In the genomic region with DNA sequence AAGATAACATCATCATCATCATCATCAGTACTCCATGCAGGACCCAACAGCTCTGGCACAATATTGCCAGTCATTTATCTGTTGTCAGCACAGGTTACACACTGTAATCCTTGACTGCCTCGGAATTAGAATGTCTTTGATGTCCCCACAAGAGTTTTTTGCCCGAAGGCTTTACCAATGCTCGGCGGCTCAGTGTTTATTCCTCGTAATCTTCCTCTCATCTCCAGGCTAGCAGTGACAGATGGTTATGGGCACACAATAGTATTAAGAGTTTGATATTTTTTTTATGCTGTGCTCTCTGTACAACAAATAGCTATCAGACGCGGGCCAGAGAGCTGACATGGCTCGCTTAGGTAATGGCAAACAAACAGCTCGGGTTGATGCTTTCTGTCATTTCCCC, we compare ENCODE assay signal across 24 cellular contexts.
DNase-seq lines count a peak whose midpoint lies in the region; ATAC-seq and TF ChIP-seq lines count a peak whose summit lies in the region.
"Had no signal": no experiment of that assay in that cellular context is flagged by ENCODE, and none has a peak within 500 bp of the region (broad histone marks: within the 10 kb centered on the region; RNA-seq: fewer than 3 reads in every experiment).

No MANE protein-coding gene starts in this region.

- no peaks in the 10 kb centered on the region for H3K36me3 ChIP-seq in left ventricle myocardium inferior
- H3K36me3 ChIP-seq: BLaER1 had no signal

- H3K27ac ChIP-seq in foreskin keratinocyte (no peak overlapping the region), left ventricle myocardium inferior (replicated peaks) (no peak overlapping the region)
- H3K27ac ChIP-seq: BLaER1, HL-60 had no signal

- H3K4me3 ChIP-seq in left ventricle myocardium inferior, result no peak overlapping the region
- H3K4me3 ChIP-seq: BLaER1 had no signal

- H3K27me3 ChIP-seq in foreskin keratinocyte (no peaks in the 10 kb centered on the region), left ventricle myocardium inferior (ENCODE audit: low read depth) (no peaks in the 10 kb centered on the region)
- H3K27me3 ChIP-seq: BLaER1 had no signal

- ATAC-seq in foreskin keratinocyte (peak; percentile 54), HG03135 (IDR thresholded peaks at IDR 0.05; ENCODE audit: unreplicated experiment) (no peak)
- ATAC-seq: activated T-cell treated with anti-CD3 and anti-CD28 coated beads, Interleukin-2, amount 50 U/mL, for 4 hours; natural killer cell; right cardiac atrium; stimulated activated naive CD8-positive, alpha-beta T cell treated with anti-CD3 and anti-CD28 coated beads, Interleukin-15, Interleukin-2, amounts not matched to agents 100 U/mL and 50 U/mL, for 24 hours had no signal

- H3K4me1 ChIP-seq in foreskin keratinocyte (no peaks in the 10 kb centered on the region), left ventricle myocardium inferior (no peaks in the 10 kb centered on the region)
- H3K4me1 ChIP-seq: BLaER1 had no signal

- no peaks in the 10 kb centered on the region for H3K9me3 ChIP-seq in left ventricle myocardium inferior (replicated peaks)
- H3K9me3 ChIP-seq: BLaER1 had no signal

- TF ChIP-seq CTCF in foreskin keratinocyte (conservative IDR thresholded peaks at IDR 0.05), result no peak
- no peak for TF ChIP-seq CTCF in left ventricle myocardium inferior (IDR thresholded peaks at IDR 0.05; ENCODE audit: borderline replicate concordance)

- intact Hi-C loops in left ventricle myocardium inferior (cut with micrococcal nuclease), result no loop called here

- DNase-seq in COLO668 (lab: John Stamatoyannopoulos, UW; ENCODE audit: unreplicated experiment), result peak; percentile 5
- DNase-seq in NCI-H1048 (lab: John Stamatoyannopoulos, UW), result peak; percentile 38
- peak; percentile 9 for DNase-seq in RPMI7951 (ENCODE audit: low read depth)
- DNase-seq in foreskin keratinocyte, result no peak
- no peak for DNase-seq in NCI-H187 (lab: John Stamatoyannopoulos, UW)
- DNase-seq in activated gamma-delta T cell treated with Interleukin-2 at 50 U/mL for 16 hours, result no peak
- no peak for DNase-seq in left ventricle myocardium inferior
- DNase-seq: activated CD4-positive, alpha-beta T cell treated with anti-CD3 and anti-CD28 coated beads for 1 hour; activated naive CD4-positive, alpha-beta T cell treated with Interleukin-2 at 50 U/mL for 16 hours; activated T-cell treated with anti-CD3 and anti-CD28 coated beads, Interleukin-2, amount 50 U/mL, for 4 hours; COR-L47; effector CD8-positive, alpha-beta T cell; foreskin melanocyte; H7; natural killer cell; NCI-H1092; NCI-H2107; NCI-H748 treated with DMSO at 0.1 percent for 48 hours; right cardiac atrium; stimulated activated naive CD8-positive, alpha-beta T cell treated with anti-CD3 and anti-CD28 coated beads, Interleukin-15, Interleukin-2, amounts not matched to agents 100 U/mL and 50 U/mL, for 24 hours; SW 1271 had no signal

Comparison
In these comparisons a context has a peak if more than half of its experiments do, and no peak if none do; other contexts are left out.
1. DNase-seq: peak in COLO668 (single experiment), NCI-H1048 (single experiment) and RPMI7951 (single experiment); none in foreskin keratinocyte (0 of 2), NCI-H187 (0 of 2), activated gamma-delta T cell treated with Interleukin-2 at 50 U/mL for 16 hours (single experiment) and left ventricle myocardium inferior (single experiment).